15 cellular contexts compared by ENCODE assay signal in the genomic region with DNA sequence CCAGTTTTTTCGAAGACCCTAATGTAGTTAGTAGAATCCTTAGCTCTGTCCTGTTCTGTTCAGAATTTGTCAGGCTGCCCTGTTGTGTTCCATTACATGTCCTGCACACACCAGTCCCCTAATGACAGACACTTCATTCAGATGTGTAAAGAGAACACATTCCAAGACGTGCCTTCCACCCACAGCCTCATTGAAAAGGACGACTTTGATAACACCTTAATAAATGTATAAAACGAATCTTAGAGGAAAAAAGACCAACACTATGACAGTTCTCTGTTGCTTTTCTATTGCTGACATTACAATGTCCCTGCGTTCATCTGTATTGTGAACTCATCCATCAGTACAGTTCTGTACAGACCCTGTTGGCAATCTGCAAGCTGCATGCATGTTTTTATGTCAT.
DNase-seq lines count a peak whose midpoint lies in the region; ATAC-seq lines count a peak whose summit lies in the region.
"Had no signal": no experiment of that assay in that cellular context is flagged by ENCODE, and none has a peak within 500 bp of the region (broad histone marks: within the 10 kb centered on the region; RNA-seq: fewer than 3 reads in every experiment).

No MANE protein-coding gene starts in this region.

- DNase-seq in cerebellar cortex (ENCODE audit: low spot score): peak; percentile 67
- DNase-seq in pons (ENCODE audit: low spot score): peak; percentile 74
- no peak for DNase-seq in stimulated activated CD4-positive, alpha-beta T cell treated with anti-CD3 and anti-CD28 coated beads, Interleukin-4, amount 100 ng/mL, for 1 hour
- DNase-seq in AG08396 (ENCODE audit: low spot score): no peak
- DNase-seq: NCI-H1417, NCI-H2029 treated with DMSO at 0.1 percent for 48 hours, NCI-H2171 treated with DMSO at 0.1 percent for 48 hours, NCI-H446 treated with DMSO at 0.1 percent for 48 hours, NCI-H748 treated with DMSO at 0.1 percent for 48 hours, OCI-M1, SHP77 treated with DMSO at 0.1 percent for 48 hours had no signal

- peak overlapping the region; percentile 49 for H3K27ac ChIP-seq in layer of hippocampus (ENCODE audit: low read depth, low read length)

- H3K27me3 ChIP-seq in layer of hippocampus (ENCODE audit: control insufficient read depth, insufficient read depth, low read length): peaks cover 2% of the 10 kb centered on the region

- ATAC-seq in HG03520 (IDR thresholded peaks at IDR 0.05; ENCODE audit: unreplicated experiment) (no peak), GM18909 (IDR thresholded peaks at IDR 0.05; ENCODE audit: poor library complexity, unreplicated experiment) (no peak)
- ATAC-seq: HCT116 had no signal

Comparison
In these comparisons a context has a peak if more than half of its experiments do, and no peak if none do; other contexts are left out.
1. DNase-seq: peak in cerebellar cortex (single experiment) and pons (single experiment); none in stimulated activated CD4-positive, alpha-beta T cell treated with anti-CD3 and anti-CD28 coated beads, Interleukin-4, amount 100 ng/mL, for 1 hour (single experiment) and AG08396 (single experiment).